Comparison of ENCODE assay signal across 12 cellular contexts in the genomic region with DNA sequence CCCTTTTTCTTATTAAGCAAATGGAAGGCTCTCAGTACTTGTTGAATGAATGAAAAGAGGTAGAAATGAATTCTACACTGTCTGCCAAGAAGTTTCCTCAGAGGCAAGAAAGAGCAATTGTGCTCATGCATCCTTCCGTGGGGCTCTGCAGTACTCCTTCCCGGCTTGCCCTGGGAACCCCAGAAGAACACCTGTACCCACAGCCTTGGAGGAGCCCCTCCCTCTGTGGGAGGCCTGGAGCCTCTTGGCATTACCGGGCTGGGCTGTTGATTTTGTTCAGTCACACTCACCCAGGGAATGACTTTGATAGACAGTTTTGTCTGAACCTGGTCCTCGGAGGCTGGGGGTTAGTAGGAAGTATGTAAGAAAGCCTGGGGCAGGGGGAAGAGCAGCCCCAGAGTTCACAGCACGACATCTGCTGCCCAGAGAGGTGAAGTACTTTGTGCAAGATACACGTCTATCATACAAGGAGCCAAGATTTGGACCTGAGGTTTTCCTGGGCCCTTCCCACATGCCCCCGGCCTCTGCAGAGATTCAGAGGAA.
A peak's percentile ranks its signal among the peaks of the same experiment; 100 is the strongest.
DNase-seq lines count a peak whose midpoint lies in the region; ATAC-seq and TF ChIP-seq lines count a peak whose summit lies in the region.
"Had no signal": no experiment of that assay in that cellular context is flagged by ENCODE, and none has a peak within 500 bp of the region (broad histone marks: within the 10 kb centered on the region; RNA-seq: fewer than 3 reads in every experiment).

No MANE protein-coding gene starts in this region.

- peaks cover 3% of the 10 kb centered on the region for H3K9me3 Mint-ChIP-seq in CD8-positive, alpha-beta T cell

- no peaks in the 10 kb centered on the region for H3K27me3 ChIP-seq in CD8-positive, alpha-beta T cell (ENCODE audit: insufficient read depth, low read length)
- peaks cover 0 to 24% (median 0%) of the 10 kb centered on the region in 4 donors for H3K27me3 ChIP-seq in esophagus squamous epithelium
- H3K27me3 ChIP-seq: pancreas had no signal

- H3K36me3 ChIP-seq in CD8-positive, alpha-beta T cell (ENCODE audit: insufficient read depth, low read length): no peaks in the 10 kb centered on the region
- no peaks in the 10 kb centered on the region for H3K36me3 ChIP-seq in esophagus squamous epithelium
- H3K36me3 ChIP-seq: pancreas had no signal

- H3K36me3 Mint-ChIP-seq in CD8-positive, alpha-beta T cell: no peaks in the 10 kb centered on the region
- no peaks in the 10 kb centered on the region for H3K36me3 Mint-ChIP-seq in T-helper 17 cell (ENCODE audit: low read depth)

- WGBS in esophagus squamous epithelium, 2 donors: 32 to 44% methylated on average over 6 to 7 of the region's 7 CpGs

- CTCF ChIA-PET in CD8-positive, alpha-beta T cell (lab: Charles Lee): interaction anchor here (1.3 to 2.1 kb wide), 5 partner anchors 13 to 146 kb away, joined by 3 to 12 read pairs (median 8); no protein-coding TSS in a partner anchor

- peak overlapping the region; percentile 73 for H3K4me3 ChIP-seq in CD8-positive, alpha-beta T cell (ENCODE audit: low read depth, low read length)
- H3K4me3 ChIP-seq in esophagus squamous epithelium: peak overlapping the region; percentile 4 to 58 (median 26)
- H3K4me3 ChIP-seq: pancreas had no signal

- peak overlapping the region; percentile 85 for H3K4me3 Mint-ChIP-seq in CD8-positive, alpha-beta T cell
- peak overlapping the region; percentile 85 for H3K4me3 Mint-ChIP-seq in T-helper 17 cell

- H3K27ac Mint-ChIP-seq in CD8-positive, alpha-beta T cell: peak overlapping the region; percentile 98
- H3K27ac Mint-ChIP-seq in T-helper 17 cell: peak overlapping the region; percentile 91

- ATAC-seq in CD8-positive, alpha-beta T cell: peak; percentile 43
- ATAC-seq in T-helper 17 cell (peak; percentile 69), HG03354 (IDR thresholded peaks at IDR 0.05; ENCODE audit: poor library complexity, severe bottlenecking, unreplicated experiment) (no peak), GM21528 (IDR thresholded peaks at IDR 0.05; ENCODE audit: low FRiP score, unreplicated experiment) (no peak)
- ATAC-seq: HCT116 had no signal

- no peak for TF ChIP-seq POLR2A in esophagus squamous epithelium (IDR thresholded peaks at IDR 0.05)

- intact Hi-C loops in CD8-positive, alpha-beta T cell (cut with DNase I, micrococcal nuclease): loop anchor here (1.0 to 10.0 kb wide), 5 partner anchors 42 to 140 kb away; a partner anchor contains a TSS
- intact Hi-C loops in esophagus squamous epithelium (cut with DNase I): no loop called here

- H3K27ac ChIP-seq in CD8-positive, alpha-beta T cell (ENCODE audit: low read depth, low read length): peak overlapping the region; percentile 74
- H3K27ac ChIP-seq in esophagus squamous epithelium: peak overlapping the region in 3 of 4 donors; percentile 32 to 75 (median 70)

- H3K4me1 ChIP-seq in CD8-positive, alpha-beta T cell (ENCODE audit: insufficient read depth, low read length): peaks cover 23% of the 10 kb centered on the region
- H3K4me1 ChIP-seq in esophagus squamous epithelium: peaks cover 8 to 33% (median 15%) of the 10 kb centered on the region in 3 donors
- H3K4me1 ChIP-seq: pancreas had no signal

- peaks cover 31% of the 10 kb centered on the region for H3K4me1 Mint-ChIP-seq in CD8-positive, alpha-beta T cell (ENCODE audit: low read depth)
- peaks cover 11% of the 10 kb centered on the region for H3K4me1 Mint-ChIP-seq in T-helper 17 cell

- H3K9me3 ChIP-seq in CD8-positive, alpha-beta T cell (ENCODE audit: low read length): no peaks in the 10 kb centered on the region
- H3K9me3 ChIP-seq in T-helper 17 cell (ENCODE audit: control insufficient read depth, low read length, poor library complexity, severe bottlenecking) (no peaks in the 10 kb centered on the region), esophagus squamous epithelium (no peaks in the 10 kb centered on the region)
- H3K9me3 ChIP-seq: pancreas had no signal

- POLR2A ChIA-PET in CD8-positive, alpha-beta T cell (lab: Charles Lee): interaction anchor here (0.6 to 2.3 kb wide), 7 partner anchors 8 to 226 kb away, joined by 3 to 11 read pairs (median 5); no protein-coding TSS in a partner anchor

- no peaks in the 10 kb centered on the region for H3K27me3 Mint-ChIP-seq in CD8-positive, alpha-beta T cell (ENCODE audit: low read depth)
- peaks cover 11% of the 10 kb centered on the region for H3K27me3 Mint-ChIP-seq in T-helper 17 cell

- DNase-seq in CD8-positive, alpha-beta T cell: no peak
- DNase-seq in T-helper 17 cell: no peak
- no peak for DNase-seq in esophagus squamous epithelium (lab: John Stamatoyannopoulos, UW)
- peak; percentile 42 for DNase-seq in pons (ENCODE audit: low spot score)
- DNase-seq in OCI-M2 (lab: John Stamatoyannopoulos, UW; ENCODE audit: unreplicated experiment): no peak
- no peak for DNase-seq in glomerular visceral epithelial cell (ENCODE audit: extremely low spot score)
- DNase-seq: GF-D8, T-helper 9 cell had no signal

- TF ChIP-seq CTCF in CD8-positive, alpha-beta T cell (IDR thresholded peaks at IDR 0.05): no peak
- TF ChIP-seq CTCF in esophagus squamous epithelium (IDR thresholded peaks at IDR 0.05): no peak

Comparison
In these comparisons a context has a peak if more than half of its experiments do, and no peak if none do; other contexts are left out.
1. ATAC-seq: peak in CD8-positive, alpha-beta T cell (single experiment) and T-helper 17 cell (single experiment); none in HG03354 (single experiment) and GM21528 (single experiment).